In genomic region chr9:108950168-108950567, GRCh38 we compare ENCODE assay signal across 23 cellular contexts. TPM values are rescaled to one million over a fixed set of nuclear protein-coding genes. Genes with fewer than 3 reads are reported as not detected.
DNase-seq lines count a peak whose midpoint lies in the region; FAIRE-seq and TF ChIP-seq lines count a peak whose summit lies in the region.
"Had no signal": no experiment of that assay in that cellular context is flagged by ENCODE, and none has a peak within 500 bp of the region (broad histone marks: within the 10 kb centered on the region; RNA-seq: fewer than 3 reads in every experiment).

No MANE protein-coding gene starts in this region.

- DNase-seq in H54 (ENCODE audit: insufficient read length, low spot score) = no peak
- peak; percentile 86 to 94 for DNase-seq in dermis microvascular lymphatic vessel endothelial cell (ENCODE audit: low read depth in 2 of 2)
- peak; percentile 62 for DNase-seq in glomerular endothelial cell (ENCODE audit: extremely low read depth, low read depth, low spot score)
- no peak for DNase-seq in SHP77 (lab: John Stamatoyannopoulos, UW)
- no peak for DNase-seq in putamen (ENCODE audit: low spot score)
- DNase-seq in NCI-H2029 (lab: John Stamatoyannopoulos, UW) = no peak
- DNase-seq: 8988T; ACHN; AML-193; BE2C; CD4-positive, alpha-beta T cell; CD8-positive, alpha-beta memory T cell; DMS 273 treated with DMSO at 0.1 percent for 48 hours; DMS79; EL; GDM1; GM23248; H9 had no signal

- peak; percentile 90 for FAIRE-seq in H54 (lab: Jason Lieb, UNC)
- FAIRE-seq: A549, D721Med, GM12878, GM19239, H1 had no signal

- no peak for TF ChIP-seq POLR2A in H54 (IDR thresholded peaks at IDR 0.05; ENCODE audit: low read depth, low read length)

RNA-seq across cellular contexts. Expression of gene ABITRAM, which starts 16.0 kb away (rescaled TPM):
- 2.7 and 3.2 TPM in 2 replicates for total RNA-seq in dermis microvascular lymphatic vessel endothelial cell
- total RNA-seq in glomerular endothelial cell = 7.7 and 14.3 TPM in 2 replicates

RNA-seq across cellular contexts. Expression of gene ELP1, which starts 16.2 kb away (rescaled TPM):
- total RNA-seq in dermis microvascular lymphatic vessel endothelial cell (25.5 and 28.3 TPM in 2 replicates), glomerular endothelial cell (18.2 and 21.1 TPM in 2 replicates)

Comparison
In these comparisons a context has a peak if more than half of its experiments do, and no peak if none do; other contexts are left out.
1. DNase-seq: peak in dermis microvascular lymphatic vessel endothelial cell (2 of 2) and glomerular endothelial cell (single experiment); none in H54 (single experiment), SHP77 (0 of 2), putamen (single experiment) and NCI-H2029 (single experiment).